Comparison of ENCODE assay signal across 3 cellular contexts in the genomic region with DNA sequence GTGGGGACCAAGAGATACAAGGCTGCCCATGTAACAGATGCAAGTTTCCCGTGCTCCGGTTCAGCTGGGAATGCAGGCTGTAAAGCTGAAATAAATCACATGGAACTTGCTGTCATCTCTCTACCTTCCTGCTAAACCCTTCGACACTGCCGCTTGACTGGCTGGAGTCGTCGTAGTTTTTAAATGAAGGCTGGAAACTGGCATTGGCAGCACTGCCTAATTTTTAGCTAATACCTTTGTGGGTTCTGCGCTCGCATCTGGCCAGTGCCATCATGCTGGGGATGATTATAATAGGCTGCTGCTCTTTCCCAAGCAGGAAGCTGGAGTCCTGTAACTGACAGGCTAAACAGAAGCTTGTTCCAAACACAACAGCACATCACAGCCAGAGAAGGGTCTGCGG.
TF ChIP-seq lines count a peak whose summit lies in the region.

No MANE protein-coding gene starts in this region.

TF ChIP-seq in GM23338, 12 proteins besides CTCF, POLR2A, EP300 and RAD21 (continues in another document):
- TF ChIP-seq ZNF331 (CRISPR knock-in tag; IDR thresholded peaks at IDR 0.05; ENCODE audit: low read depth), result no peak
- no peak for TF ChIP-seq JUNB (IDR thresholded peaks at IDR 0.05; ENCODE audit: unreplicated experiment)
- TF ChIP-seq ZNF114 (CRISPR knock-in tag; IDR thresholded peaks at IDR 0.05), result no peak
- no peak for TF ChIP-seq EZH2 (IDR thresholded peaks at IDR 0.05; ENCODE audit: low read depth, unreplicated experiment)
- TF ChIP-seq, protein P1, sequence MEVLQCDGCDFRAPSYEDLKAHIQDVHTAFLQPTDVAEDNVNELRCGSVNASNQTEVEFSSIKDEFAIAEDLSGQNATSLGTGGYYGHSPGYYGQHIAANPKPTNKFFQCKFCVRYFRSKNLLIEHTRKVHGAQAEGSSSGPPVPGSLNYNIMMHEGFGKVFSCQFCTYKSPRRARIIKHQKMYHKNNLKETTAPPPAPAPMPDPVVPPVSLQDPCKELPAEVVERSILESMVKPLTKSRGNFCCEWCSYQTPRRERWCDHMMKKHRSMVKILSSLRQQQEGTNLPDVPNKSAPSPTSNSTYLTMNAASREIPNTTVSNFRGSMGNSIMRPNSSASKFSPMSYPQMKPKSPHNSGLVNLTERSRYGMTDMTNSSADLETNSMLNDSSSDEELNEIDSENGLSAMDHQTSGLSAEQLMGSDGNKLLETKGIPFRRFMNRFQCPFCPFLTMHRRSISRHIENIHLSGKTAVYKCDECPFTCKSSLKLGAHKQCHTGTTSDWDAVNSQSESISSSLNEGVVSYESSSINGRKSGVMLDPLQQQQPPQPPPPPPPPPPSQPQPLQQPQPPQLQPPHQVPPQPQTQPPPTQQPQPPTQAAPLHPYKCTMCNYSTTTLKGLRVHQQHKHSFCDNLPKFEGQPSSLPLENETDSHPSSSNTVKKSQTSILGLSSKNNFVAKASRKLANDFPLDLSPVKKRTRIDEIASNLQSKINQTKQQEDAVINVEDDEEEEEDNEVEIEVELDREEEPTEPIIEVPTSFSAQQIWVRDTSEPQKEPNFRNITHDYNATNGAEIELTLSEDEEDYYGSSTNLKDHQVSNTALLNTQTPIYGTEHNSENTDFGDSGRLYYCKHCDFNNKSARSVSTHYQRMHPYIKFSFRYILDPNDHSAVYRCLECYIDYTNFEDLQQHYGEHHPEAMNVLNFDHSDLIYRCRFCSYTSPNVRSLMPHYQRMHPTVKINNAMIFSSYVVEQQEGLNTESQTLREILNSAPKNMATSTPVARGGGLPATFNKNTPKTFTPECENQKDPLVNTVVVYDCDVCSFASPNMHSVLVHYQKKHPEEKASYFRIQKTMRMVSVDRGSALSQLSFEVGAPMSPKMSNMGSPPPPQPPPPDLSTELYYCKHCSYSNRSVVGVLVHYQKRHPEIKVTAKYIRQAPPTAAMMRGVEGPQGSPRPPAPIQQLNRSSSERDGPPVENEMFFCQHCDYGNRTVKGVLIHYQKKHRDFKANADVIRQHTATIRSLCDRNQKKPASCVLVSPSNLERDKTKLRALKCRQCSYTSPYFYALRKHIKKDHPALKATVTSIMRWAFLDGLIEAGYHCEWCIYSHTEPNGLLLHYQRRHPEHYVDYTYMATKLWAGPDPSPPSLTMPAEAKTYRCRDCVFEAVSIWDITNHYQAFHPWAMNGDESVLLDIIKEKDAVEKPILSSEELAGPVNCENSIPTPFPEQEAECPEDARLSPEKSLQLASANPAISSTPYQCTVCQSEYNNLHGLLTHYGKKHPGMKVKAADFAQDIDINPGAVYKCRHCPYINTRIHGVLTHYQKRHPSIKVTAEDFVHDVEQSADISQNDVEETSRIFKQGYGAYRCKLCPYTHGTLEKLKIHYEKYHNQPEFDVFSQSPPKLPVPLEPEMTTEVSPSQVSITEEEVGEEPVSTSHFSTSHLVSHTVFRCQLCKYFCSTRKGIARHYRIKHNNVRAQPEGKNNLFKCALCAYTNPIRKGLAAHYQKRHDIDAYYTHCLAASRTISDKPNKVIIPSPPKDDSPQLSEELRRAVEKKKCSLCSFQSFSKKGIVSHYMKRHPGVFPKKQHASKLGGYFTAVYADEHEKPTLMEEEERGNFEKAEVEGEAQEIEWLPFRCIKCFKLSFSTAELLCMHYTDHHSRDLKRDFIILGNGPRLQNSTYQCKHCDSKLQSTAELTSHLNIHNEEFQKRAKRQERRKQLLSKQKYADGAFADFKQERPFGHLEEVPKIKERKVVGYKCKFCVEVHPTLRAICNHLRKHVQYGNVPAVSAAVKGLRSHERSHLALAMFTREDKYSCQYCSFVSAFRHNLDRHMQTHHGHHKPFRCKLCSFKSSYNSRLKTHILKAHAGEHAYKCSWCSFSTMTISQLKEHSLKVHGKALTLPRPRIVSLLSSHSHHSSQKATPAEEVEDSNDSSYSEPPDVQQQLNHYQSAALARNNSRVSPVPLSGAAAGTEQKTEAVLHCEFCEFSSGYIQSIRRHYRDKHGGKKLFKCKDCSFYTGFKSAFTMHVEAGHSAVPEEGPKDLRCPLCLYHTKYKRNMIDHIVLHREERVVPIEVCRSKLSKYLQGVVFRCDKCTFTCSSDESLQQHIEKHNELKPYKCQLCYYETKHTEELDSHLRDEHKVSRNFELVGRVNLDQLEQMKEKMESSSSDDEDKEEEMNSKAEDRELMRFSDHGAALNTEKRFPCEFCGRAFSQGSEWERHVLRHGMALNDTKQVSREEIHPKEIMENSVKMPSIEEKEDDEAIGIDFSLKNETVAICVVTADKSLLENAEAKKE (CRISPR knock-in tag; IDR thresholded peaks at IDR 0.05), result no peak

TF ChIP-seq in H1, 55 proteins besides CTCF, POLR2A, EP300 and RAD21:
- 0 out of 4 replicates have a peak, but pooled peaks of 1 of the 2 experiments have one; percentile 6 for TF ChIP-seq SIN3A (conservative IDR thresholded peaks at IDR 0.05 in 1 of 2, IDR thresholded peaks at IDR 0.05 in 1 of 2; ENCODE audit: low read depth in 1 of 2, low read length in 2 of 2)
- peak; percentile 17 for TF ChIP-seq ASH2L (IDR thresholded peaks at IDR 0.05; ENCODE audit: low read length)
- TF ChIP-seq GTF2F1 (IDR thresholded peaks at IDR 0.05; ENCODE audit: borderline replicate concordance, low read depth, low read length), result no peak

TF ChIP-seq in neural cell, 6 proteins besides CTCF, POLR2A, EP300 and RAD21:
- TF ChIP-seq SMC3 (conservative IDR thresholded peaks at IDR 0.05; ENCODE audit: poor library complexity) (no peak), EZH2 (IDR thresholded peaks at IDR 0.05; ENCODE audit: borderline replicate concordance, insufficient read depth, low read length, poor library complexity, severe bottlenecking) (no peak), MXI1 (conservative IDR thresholded peaks at IDR 0.05; ENCODE audit: poor library complexity, severe bottlenecking) (no peak), TAF1 (IDR thresholded peaks at IDR 0.05; ENCODE audit: low read depth) (no peak), POLR2AphosphoS5 (IDR thresholded peaks at IDR 0.05) (no peak)
- TF ChIP-seq, protein P2, sequence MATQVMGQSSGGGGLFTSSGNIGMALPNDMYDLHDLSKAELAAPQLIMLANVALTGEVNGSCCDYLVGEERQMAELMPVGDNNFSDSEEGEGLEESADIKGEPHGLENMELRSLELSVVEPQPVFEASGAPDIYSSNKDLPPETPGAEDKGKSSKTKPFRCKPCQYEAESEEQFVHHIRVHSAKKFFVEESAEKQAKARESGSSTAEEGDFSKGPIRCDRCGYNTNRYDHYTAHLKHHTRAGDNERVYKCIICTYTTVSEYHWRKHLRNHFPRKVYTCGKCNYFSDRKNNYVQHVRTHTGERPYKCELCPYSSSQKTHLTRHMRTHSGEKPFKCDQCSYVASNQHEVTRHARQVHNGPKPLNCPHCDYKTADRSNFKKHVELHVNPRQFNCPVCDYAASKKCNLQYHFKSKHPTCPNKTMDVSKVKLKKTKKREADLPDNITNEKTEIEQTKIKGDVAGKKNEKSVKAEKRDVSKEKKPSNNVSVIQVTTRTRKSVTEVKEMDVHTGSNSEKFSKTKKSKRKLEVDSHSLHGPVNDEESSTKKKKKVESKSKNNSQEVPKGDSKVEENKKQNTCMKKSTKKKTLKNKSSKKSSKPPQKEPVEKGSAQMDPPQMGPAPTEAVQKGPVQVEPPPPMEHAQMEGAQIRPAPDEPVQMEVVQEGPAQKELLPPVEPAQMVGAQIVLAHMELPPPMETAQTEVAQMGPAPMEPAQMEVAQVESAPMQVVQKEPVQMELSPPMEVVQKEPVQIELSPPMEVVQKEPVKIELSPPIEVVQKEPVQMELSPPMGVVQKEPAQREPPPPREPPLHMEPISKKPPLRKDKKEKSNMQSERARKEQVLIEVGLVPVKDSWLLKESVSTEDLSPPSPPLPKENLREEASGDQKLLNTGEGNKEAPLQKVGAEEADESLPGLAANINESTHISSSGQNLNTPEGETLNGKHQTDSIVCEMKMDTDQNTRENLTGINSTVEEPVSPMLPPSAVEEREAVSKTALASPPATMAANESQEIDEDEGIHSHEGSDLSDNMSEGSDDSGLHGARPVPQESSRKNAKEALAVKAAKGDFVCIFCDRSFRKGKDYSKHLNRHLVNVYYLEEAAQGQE (IDR thresholded peaks at IDR 0.05; ENCODE audit: borderline replicate concordance), result no peak
TF ChIP-seq in neural cell: peak in this region for 0.
